In the genomic region with DNA sequence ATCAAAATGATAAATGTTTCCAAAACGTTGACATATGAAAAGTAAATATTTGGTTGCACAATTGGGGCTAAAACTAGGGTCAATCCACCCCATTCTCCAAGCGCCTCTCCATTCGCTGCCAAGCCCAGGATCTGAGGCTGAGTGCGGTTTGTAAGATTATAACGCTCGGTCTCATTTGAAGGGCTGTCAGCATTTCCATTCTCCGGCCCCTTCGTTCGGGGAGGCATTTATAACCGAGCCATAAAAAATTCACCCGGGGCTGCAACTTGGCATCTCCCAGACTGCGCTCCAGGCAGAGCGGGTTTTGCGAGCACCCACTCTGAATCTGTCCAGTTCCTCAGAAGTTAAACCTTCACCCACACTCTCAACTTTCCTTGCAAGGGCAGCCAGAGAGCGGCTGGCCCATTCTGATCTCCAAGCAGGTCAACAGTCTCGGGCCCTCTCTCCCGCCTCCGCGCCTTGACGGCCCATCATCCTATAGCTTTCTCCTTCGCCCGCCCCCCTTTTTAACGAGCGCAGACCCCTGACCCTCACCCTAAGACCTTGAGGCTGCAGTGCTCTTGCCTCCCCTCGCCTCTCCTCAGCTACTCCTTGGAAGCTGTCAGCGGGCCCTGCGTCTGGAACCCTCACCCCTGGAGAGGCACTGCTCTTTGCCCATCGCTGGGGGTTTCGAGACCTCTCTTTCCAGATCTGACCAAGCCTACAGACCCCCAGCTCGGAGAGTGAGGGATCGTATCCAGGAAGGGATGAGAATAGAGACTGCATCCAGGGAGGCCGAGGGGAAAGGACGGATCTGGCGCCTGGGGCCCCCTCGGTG, we compare ENCODE assay signal across 10 cellular contexts. TPM values are rescaled to one million over a fixed set of nuclear protein-coding genes. Genes with fewer than 3 reads are reported as not detected.
DNase-seq lines count a peak whose midpoint lies in the region; TF ChIP-seq lines count a peak whose summit lies in the region.
"Had no signal": no experiment of that assay in that cellular context is flagged by ENCODE, and none has a peak within 500 bp of the region (broad histone marks: within the 10 kb centered on the region; RNA-seq: fewer than 3 reads in every experiment).

No MANE protein-coding gene starts in this region.

- DNase-seq in RPMI7951 (ENCODE audit: low read depth) (peak; percentile 24), esophagus squamous epithelium (lab: John Stamatoyannopoulos, UW) (no peak), NCI-H1694 treated with DMSO at 0.1 percent for 48 hours (lab: John Stamatoyannopoulos, UW) (no peak), SKM-1 (lab: John Stamatoyannopoulos, UW; ENCODE audit: unreplicated experiment) (no peak), HK-2 (ENCODE audit: unreplicated experiment) (no peak)
- DNase-seq: activated CD4-positive, CD25-positive, alpha-beta regulatory T cell treated with anti-CD3 and anti-CD28 coated beads, Interleukin-2, amount 50 U/mL, for 72 hours; naive thymus-derived CD8-positive, alpha-beta T cell; NCI-H524 treated with DMSO at 0.1 percent for 48 hours had no signal

- WGBS in esophagus squamous epithelium, 2 donors = 6 to 19% methylated on average over 26 to 27 of the region's 35 CpGs
- WGBS in urinary bladder = 6% methylated on average over 35 of the region's 35 CpGs

- H3K27me3 ChIP-seq in esophagus squamous epithelium (peaks cover 0 to 78% (median 3%) of the 10 kb centered on the region in 4 donors), muscle layer of duodenum (ENCODE audit: low read depth, low read length) (no peaks in the 10 kb centered on the region)

- H3K4me3 ChIP-seq in esophagus squamous epithelium = peak overlapping the region; percentile 31 to 79 (median 50)
- peak overlapping the region; percentile 54 to 73 for H3K4me3 ChIP-seq in muscle layer of duodenum (ENCODE audit: low read depth in 1 of 2, low read length in 2 of 2)
- peak overlapping the region; percentile 55 for H3K4me3 ChIP-seq in urinary bladder (ENCODE audit: low read depth, low read length)

- no peak for TF ChIP-seq POLR2A in esophagus squamous epithelium (IDR thresholded peaks at IDR 0.05)

- H3K36me3 ChIP-seq in esophagus squamous epithelium (no peaks in the 10 kb centered on the region), muscle layer of duodenum (ENCODE audit: control insufficient read depth in 1 of 2, insufficient read depth in 2 of 2, low read length in 2 of 2) (no peaks in the 10 kb centered on the region), urinary bladder (ENCODE audit: insufficient read depth) (no peaks in the 10 kb centered on the region)

- H3K9me3 ChIP-seq in esophagus squamous epithelium (no peaks in the 10 kb centered on the region), muscle layer of duodenum (ENCODE audit: control insufficient read depth in 1 of 2, low read length in 2 of 2) (no peaks in the 10 kb centered on the region)

- no peak for TF ChIP-seq CTCF in esophagus squamous epithelium (IDR thresholded peaks at IDR 0.05)

- intact Hi-C loops in esophagus squamous epithelium (cut with DNase I) = loop anchor here (5.0 kb wide), 1 partner anchor 313 kb away; no protein-coding TSS in a partner anchor

- H3K4me1 ChIP-seq in esophagus squamous epithelium (peaks cover 0 to 69% (median 21%) of the 10 kb centered on the region in 3 donors), muscle layer of duodenum (ENCODE audit: control insufficient read depth in 1 of 2, insufficient read depth in 2 of 2, low read length in 2 of 2) (peaks cover 4 to 23% of the 10 kb centered on the region in 2 donors), urinary bladder (ENCODE audit: insufficient read depth) (no peaks in the 10 kb centered on the region)

- H3K27ac ChIP-seq in esophagus squamous epithelium (peak overlapping the region; percentile 60 to 89 (median 74)), muscle layer of duodenum (ENCODE audit: low read length) (peak overlapping the region; percentile 34), urinary bladder (ENCODE audit: low read depth) (peak overlapping the region; percentile 69)

RNA-seq across cellular contexts. Expression of a gene that starts 1.1 kb away (rescaled TPM):
- 0.72 and 1.3 TPM in 2 replicates for total RNA-seq in RPMI7951 (2014; rRNA removed; shearing (Covaris generic))
- total RNA-seq in esophagus squamous epithelium (10 to 100 TPM in 1 of 4 donors, 1 to 10 TPM in 2, under 1 TPM in 1; 0.72 to 37.4 (median 5.3) TPM), urinary bladder (109 TPM)
- 64.7 TPM for polyA plus RNA-seq in urinary bladder
- total RNA-seq: naive thymus-derived CD8-positive, alpha-beta T cell had no signal
- polyA plus RNA-seq: naive thymus-derived CD8-positive, alpha-beta T cell had no signal
